ENCODE assay signal across 21 cellular contexts in genomic region chr2:169189123-169189522, GRCh38.
"Had no signal": no experiment of that assay in that cellular context is flagged by ENCODE, and none has a peak within 500 bp of the region (broad histone marks: within the 10 kb centered on the region; RNA-seq: fewer than 3 reads in every experiment).

No MANE protein-coding gene starts in this region.

- ATAC-seq: esophagus mucosa; left colon; naive thymus-derived CD8-positive, alpha-beta T cell had no signal

- DNase-seq: activated CD4-positive, alpha-beta memory T cell treated with anti-CD3 and anti-CD28 coated beads for 36 hours; activated CD4-positive, alpha-beta T cell treated with anti-CD3 and anti-CD28 coated beads, Interleukin-2, amount 10 ng/mL, durations not matched to agents 24 days and 14 days; activated CD4-positive, CD25-positive, alpha-beta regulatory T cell treated with anti-CD3 and anti-CD28 coated beads, Interleukin-2, amount 50 U/mL, for 72 hours; activated CD8-positive, alpha-beta memory T cell treated with anti-CD3 and anti-CD28 coated beads, Interleukin-2, amount 50 U/mL, for 48 hours; activated gamma-delta T cell; activated naive CD4-positive, alpha-beta T cell treated with anti-CD3 and anti-CD28 coated beads, Interleukin-2, amount 10 ng/mL, durations not matched to agents 7 days and 5 days; activated naive CD8-positive, alpha-beta T cell treated with anti-CD3 and anti-CD28 coated beads, Interleukin-2, amount 10 ng/mL, durations not matched to agents 7 days and 5 days; activated T-cell treated with anti-CD3 and anti-CD28 coated beads, Interleukin-2, amount 50 U/mL, for 24 hours; endodermal cell; foreskin fibroblast; head of caudate nucleus; hypothalamus; immature natural killer cell; kidney; left colon; naive thymus-derived CD8-positive, alpha-beta T cell; stimulated activated CD4-positive, alpha-beta T cell treated with anti-CD3 and anti-CD28 coated beads, Interleukin-15, amount 100 ng/mL, for 24 hours; stimulated activated CD4-positive, alpha-beta T cell treated with anti-CD3 and anti-CD28 coated beads, Interleukin-2, amount 100 ng/mL, for 24 hours; stimulated activated naive CD4-positive, alpha-beta T cell; T-helper 2 cell had no signal
